9 cellular contexts compared by ENCODE assay signal in the genomic region with DNA sequence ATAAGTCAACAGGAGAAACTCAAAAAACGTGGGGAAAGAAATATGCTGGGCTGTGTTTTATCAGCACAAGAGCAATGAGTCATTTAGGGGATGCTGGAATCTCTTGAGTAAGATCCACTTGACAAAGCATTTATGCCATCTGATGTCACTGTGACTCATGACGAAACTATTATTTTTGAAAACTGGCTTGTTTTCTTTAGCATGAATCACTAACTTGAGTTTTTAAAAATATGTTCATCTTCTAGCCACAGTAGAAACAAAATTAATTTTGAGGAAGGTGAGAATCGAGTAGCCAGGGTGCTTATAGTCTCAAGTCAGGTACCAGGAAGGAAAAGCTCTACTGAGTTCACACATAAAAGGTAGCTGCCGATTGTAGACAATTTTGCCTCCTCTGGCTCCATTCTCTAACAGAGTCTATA.
DNase-seq lines count a peak whose midpoint lies in the region; ATAC-seq lines count a peak whose summit lies in the region.
"Had no signal": no experiment of that assay in that cellular context is flagged by ENCODE, and none has a peak within 500 bp of the region (broad histone marks: within the 10 kb centered on the region; RNA-seq: fewer than 3 reads in every experiment).

No MANE protein-coding gene starts in this region.

- ATAC-seq in HG02610 (IDR thresholded peaks at IDR 0.05; ENCODE audit: unreplicated experiment) (peak; percentile 82), HG03439 (IDR thresholded peaks at IDR 0.05; ENCODE audit: unreplicated experiment) (no peak)
- ATAC-seq: mucosa of descending colon had no signal

- in situ Hi-C loops in ACHN (cut with HindIII; ENCODE audit: low pct_ligation_motif_present, low pct_unique_long_range_greater_than_20kb, low sequenced_read_pairs) = no loop called here

- DNase-seq in ACHN = peak; percentile 99
- peak; percentile 52 for DNase-seq in SW480 (ENCODE audit: low spot score)
- peak; percentile 86 for DNase-seq in glomerular visceral epithelial cell (ENCODE audit: extremely low spot score)
- no peak for DNase-seq in NCI-H1048 (lab: John Stamatoyannopoulos, UW)
- no peak for DNase-seq in GOT3 (lab: John Stamatoyannopoulos, UW)
- no peak for DNase-seq in activated CD4-positive, alpha-beta memory T cell treated with anti-CD3 and anti-CD28 coated beads, Interleukin-2, amount 10 ng/mL, durations not matched to agents 7 days and 5 days
- DNase-seq: mucosa of descending colon had no signal

- CTCF ChIA-PET in activated CD4-positive, alpha-beta memory T cell treated with anti-CD3 and anti-CD28 coated beads, Interleukin-2, amount 10 ng/mL, durations not matched to agents 7 days and 5 days (lab: Charles Lee) = no interaction called here

- POLR2A ChIA-PET in activated CD4-positive, alpha-beta memory T cell treated with anti-CD3 and anti-CD28 coated beads, Interleukin-2, amount 10 ng/mL, durations not matched to agents 7 days and 5 days (lab: Charles Lee) = no interaction called here

- H3K4me3 Mint-ChIP-seq in activated CD4-positive, alpha-beta memory T cell treated with anti-CD3 and anti-CD28 coated beads, Interleukin-2, amount 10 ng/mL, durations not matched to agents 7 days and 5 days = no peak overlapping the region

- H3K27me3 Mint-ChIP-seq in activated CD4-positive, alpha-beta memory T cell treated with anti-CD3 and anti-CD28 coated beads, Interleukin-2, amount 10 ng/mL, durations not matched to agents 7 days and 5 days = no peaks in the 10 kb centered on the region

- H3K27ac Mint-ChIP-seq in activated CD4-positive, alpha-beta memory T cell treated with anti-CD3 and anti-CD28 coated beads, Interleukin-2, amount 10 ng/mL, durations not matched to agents 7 days and 5 days = no peak overlapping the region

- H3K9me3 Mint-ChIP-seq in activated CD4-positive, alpha-beta memory T cell treated with anti-CD3 and anti-CD28 coated beads, Interleukin-2, amount 10 ng/mL, durations not matched to agents 7 days and 5 days = peaks cover 7% of the 10 kb centered on the region

- H3K4me1 Mint-ChIP-seq in activated CD4-positive, alpha-beta memory T cell treated with anti-CD3 and anti-CD28 coated beads, Interleukin-2, amount 10 ng/mL, durations not matched to agents 7 days and 5 days = no peaks in the 10 kb centered on the region

- H3K36me3 Mint-ChIP-seq in activated CD4-positive, alpha-beta memory T cell treated with anti-CD3 and anti-CD28 coated beads, Interleukin-2, amount 10 ng/mL, durations not matched to agents 7 days and 5 days (ENCODE audit: low read depth) = no peaks in the 10 kb centered on the region

Comparison
In these comparisons a context has a peak if more than half of its experiments do, and no peak if none do; other contexts are left out.
1. DNase-seq: peak in ACHN (single experiment), SW480 (single experiment) and glomerular visceral epithelial cell (single experiment); none in NCI-H1048 (single experiment), GOT3 (single experiment) and activated CD4-positive, alpha-beta memory T cell treated with anti-CD3 and anti-CD28 coated beads, Interleukin-2, amount 10 ng/mL, durations not matched to agents 7 days and 5 days (single experiment).